Comparison of ENCODE assay signal across 11 cellular contexts in the genomic region with DNA sequence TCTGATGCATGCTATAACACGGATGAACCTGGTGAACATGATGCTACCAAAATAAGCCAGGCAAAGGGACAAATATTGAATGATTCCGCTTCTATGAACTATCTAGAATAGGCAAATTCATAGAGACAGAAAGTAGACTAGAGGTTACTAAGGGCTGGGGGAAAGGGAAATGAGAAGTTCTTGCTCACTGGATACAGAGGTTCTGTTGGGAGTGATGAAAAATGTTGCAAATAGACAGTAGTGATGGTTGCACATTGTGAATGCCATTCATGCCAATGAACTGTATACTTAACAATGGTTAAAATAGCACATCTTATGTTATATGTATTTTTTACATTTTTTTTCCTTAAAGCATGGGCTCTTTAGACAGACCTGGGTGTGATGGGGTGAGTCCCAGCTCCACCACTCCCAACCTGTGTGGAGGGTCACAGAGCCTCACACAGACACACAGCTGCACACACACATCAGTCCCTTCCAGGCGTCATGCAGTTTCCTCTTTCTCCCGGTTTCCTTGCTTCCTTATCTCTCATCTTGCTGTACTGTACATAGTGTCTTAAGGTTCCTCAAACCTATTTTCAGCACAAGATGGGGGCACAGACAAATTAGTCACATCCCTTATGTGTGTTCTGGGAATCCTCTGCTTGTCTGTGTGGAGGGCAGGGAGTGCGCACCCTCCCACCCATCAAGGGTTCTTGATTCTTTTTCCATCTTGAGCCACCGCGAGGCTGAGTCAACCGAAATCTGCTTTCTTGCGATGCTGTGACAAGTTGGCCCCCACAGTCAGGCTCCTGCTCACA.
DNase-seq lines count a peak whose midpoint lies in the region; ATAC-seq, FAIRE-seq and TF ChIP-seq lines count a peak whose summit lies in the region.
"Had no signal": no experiment of that assay in that cellular context is flagged by ENCODE, and none has a peak within 500 bp of the region (broad histone marks: within the 10 kb centered on the region; RNA-seq: fewer than 3 reads in every experiment).

No MANE protein-coding gene starts in this region.

- H3K27ac ChIP-seq in lower lobe of right lung (no peak overlapping the region), kidney (ENCODE audit: low read depth in 2 of 2, low read length in 2 of 2) (no peak overlapping the region)
- H3K27ac ChIP-seq: esophagus squamous epithelium had no signal

- in situ Hi-C loops in ACHN (cut with HindIII; ENCODE audit: low pct_ligation_motif_present, low pct_unique_long_range_greater_than_20kb, low sequenced_read_pairs) = no loop called here

- no peaks in the 10 kb centered on the region for H3K27me3 ChIP-seq in lower lobe of right lung (ENCODE audit: low read depth)
- H3K27me3 ChIP-seq: esophagus squamous epithelium had no signal

- no peaks in the 10 kb centered on the region for H3K36me3 Mint-ChIP-seq in progenitor cell of endocrine pancreas (ENCODE audit: insufficient read depth)

- peak; percentile 81 for DNase-seq in activated CD4-positive, alpha-beta T cell treated with anti-CD3 and anti-CD28 coated beads for 48 hours
- DNase-seq in activated CD4-positive, alpha-beta T cell treated with anti-CD3 and anti-CD28 coated beads for 1 hour = no peak
- peak; percentile 19 for DNase-seq in activated CD8-positive, alpha-beta memory T cell treated with anti-CD3 and anti-CD28 coated beads, Interleukin-2, amount 50 U/mL, for 4 hours
- DNase-seq in lower lobe of right lung (no peak), kidney (no peak), progenitor cell of endocrine pancreas (ENCODE audit: low spot score, unreplicated experiment) (no peak), ACHN (no peak)
- DNase-seq in stimulated activated CD8-positive, alpha-beta memory T cell treated with anti-CD3 and anti-CD28 coated beads, Interleukin-4, amount 100 ng/mL, for 48 hours = peak; percentile 76
- DNase-seq: esophagus squamous epithelium, kidney glomerular epithelial cell had no signal

- intact Hi-C loops in lower lobe of right lung (cut with DNase I) (loop anchor here (10.0 kb wide), 1 partner anchor 486 kb away; no protein-coding TSS in a partner anchor), kidney (cut with DNase I) (loop anchor here (10.0 kb wide), 1 partner anchor 496 kb away; no protein-coding TSS in a partner anchor)

- H3K4me1 Mint-ChIP-seq in progenitor cell of endocrine pancreas (ENCODE audit: low read depth) = peaks cover 18% of the 10 kb centered on the region

- H3K27me3 Mint-ChIP-seq in progenitor cell of endocrine pancreas = peaks cover 25% of the 10 kb centered on the region

- H3K9me3 ChIP-seq in lower lobe of right lung = no peaks in the 10 kb centered on the region
- H3K9me3 ChIP-seq in kidney (ENCODE audit: control insufficient read depth in 1 of 2, low read length in 2 of 2) = no peaks in the 10 kb centered on the region
- H3K9me3 ChIP-seq: esophagus squamous epithelium had no signal

- no peak for TF ChIP-seq CTCF in lower lobe of right lung (IDR thresholded peaks at IDR 0.05)
- TF ChIP-seq CTCF in kidney (IDR thresholded peaks at IDR 0.05; ENCODE audit: borderline replicate concordance, extremely low read depth, insufficient read depth) = no peak
- no peak for TF ChIP-seq CTCF in progenitor cell of endocrine pancreas (IDR thresholded peaks at IDR 0.05; ENCODE audit: unreplicated experiment)

- no peak for FAIRE-seq in kidney (lab: Jason Lieb, UNC)

- H3K9ac ChIP-seq in kidney (ENCODE audit: low read length in 2 of 2) = no peak overlapping the region

- H3K4me3 Mint-ChIP-seq in progenitor cell of endocrine pancreas (ENCODE audit: low read depth) = no peak overlapping the region

- no peaks in the 10 kb centered on the region for H3K4me1 ChIP-seq in lower lobe of right lung
- H3K4me1 ChIP-seq in kidney (ENCODE audit: control insufficient read depth in 1 of 2, insufficient read depth in 1 of 2, low read depth in 1 of 2, low read length in 2 of 2) = peaks cover 6 to 7% of the 10 kb centered on the region in 2 donors
- H3K4me1 ChIP-seq: esophagus squamous epithelium had no signal

- H3K27ac Mint-ChIP-seq in progenitor cell of endocrine pancreas = no peak overlapping the region

- H3K4me3 ChIP-seq in lower lobe of right lung (no peak overlapping the region), kidney (ENCODE audit: low read length in 2 of 2) (no peak overlapping the region)
- H3K4me3 ChIP-seq: esophagus squamous epithelium had no signal

- H3K9me3 Mint-ChIP-seq in progenitor cell of endocrine pancreas (ENCODE audit: low read depth) = no peaks in the 10 kb centered on the region

- H3K36me3 ChIP-seq in lower lobe of right lung (no peaks in the 10 kb centered on the region), kidney (ENCODE audit: control insufficient read depth in 1 of 2, insufficient read depth in 2 of 2, low read length in 2 of 2) (no peaks in the 10 kb centered on the region)
- H3K36me3 ChIP-seq: esophagus squamous epithelium had no signal

- peak; percentile 43 to 80 for ATAC-seq in lower lobe of right lung
- ATAC-seq: SK-N-SH treated with all-trans-retinoic acid at 6 μM for 48 hours had no signal

Comparison
In these comparisons a context has a peak if more than half of its experiments do, and no peak if none do; other contexts are left out.
1. DNase-seq: peak in activated CD4-positive, alpha-beta T cell treated with anti-CD3 and anti-CD28 coated beads for 48 hours (single experiment), activated CD8-positive, alpha-beta memory T cell treated with anti-CD3 and anti-CD28 coated beads, Interleukin-2, amount 50 U/mL, for 4 hours (single experiment) and stimulated activated CD8-positive, alpha-beta memory T cell treated with anti-CD3 and anti-CD28 coated beads, Interleukin-4, amount 100 ng/mL, for 48 hours (single experiment); none in activated CD4-positive, alpha-beta T cell treated with anti-CD3 and anti-CD28 coated beads for 1 hour (single experiment), lower lobe of right lung (single experiment), kidney (single experiment), progenitor cell of endocrine pancreas (single experiment) and ACHN (single experiment).